9 cellular contexts compared by ENCODE assay signal in the genomic region with DNA sequence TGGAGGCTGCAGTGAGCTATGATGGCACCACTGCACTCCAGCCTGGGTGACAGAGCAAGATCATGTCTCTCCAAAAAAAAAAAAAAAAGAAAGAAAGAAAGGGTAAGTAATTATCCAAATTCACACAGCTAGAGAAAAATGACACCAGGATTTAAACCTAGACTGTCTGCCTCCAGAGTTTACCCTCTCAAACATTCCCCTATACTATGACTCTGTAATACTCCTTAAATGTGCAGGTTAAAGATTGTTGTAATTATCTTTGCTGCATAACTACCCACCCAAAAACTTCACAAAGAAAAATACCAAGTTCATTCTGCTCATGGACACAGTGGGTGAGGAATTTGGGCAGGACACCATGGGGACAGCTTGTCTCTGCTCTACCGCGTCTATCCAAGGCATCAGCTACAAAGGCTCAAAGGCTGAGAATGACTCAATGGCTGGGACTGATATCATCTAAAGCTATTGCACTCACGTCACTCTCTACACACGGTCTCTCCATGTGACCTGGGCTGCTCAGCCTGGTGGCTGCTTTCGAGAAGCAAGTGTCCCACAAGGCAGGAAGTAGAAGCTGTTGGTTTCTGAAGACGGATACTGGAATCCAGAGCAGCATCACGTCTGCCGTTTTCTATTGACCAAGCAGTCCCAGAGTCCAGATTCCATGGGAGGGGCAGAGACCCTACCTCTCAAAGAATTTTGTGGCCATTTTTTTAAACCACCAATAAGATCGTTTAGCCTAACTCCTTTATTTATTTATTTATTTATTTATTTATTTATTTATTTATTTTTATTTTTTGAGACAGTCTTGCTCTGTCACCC.
DNase-seq lines count a peak whose midpoint lies in the region; ATAC-seq and TF ChIP-seq lines count a peak whose summit lies in the region.
"Had no signal": no experiment of that assay in that cellular context is flagged by ENCODE, and none has a peak within 500 bp of the region (broad histone marks: within the 10 kb centered on the region; RNA-seq: fewer than 3 reads in every experiment).

No MANE protein-coding gene starts in this region.

- H4K20me1 ChIP-seq in Karpas-422 (ENCODE audit: insufficient read depth, low read depth, low read length): no peaks in the 10 kb centered on the region

- TF ChIP-seq CTCF in spleen (IDR thresholded peaks at IDR 0.05 in 8 of 11, conservative IDR thresholded peaks at IDR 0.05 in 3 of 11): no peak

- H3K4me1 ChIP-seq in Karpas-422 (ENCODE audit: low read length): no peaks in the 10 kb centered on the region
- H3K4me1 ChIP-seq in spleen: no peaks in the 10 kb centered on the region

- no peak overlapping the region for H3K4me2 ChIP-seq in Karpas-422 (ENCODE audit: low read depth, low read length, poor library complexity, severe bottlenecking)

- H3K9ac ChIP-seq in Karpas-422 (ENCODE audit: low read length): no peak overlapping the region

- DNase-seq in AG20443 (ENCODE audit: low spot score) (peak; percentile 94), Karpas-422 (peak; percentile 60), erythroblast (lab: John Stamatoyannopoulos, UW) (peak; percentile 7 to 28), spleen (peak; percentile 55), epidermal melanocyte (ENCODE audit: insufficient read length, low spot score) (no peak)
- no peak for DNase-seq in stimulated activated naive CD4-positive, alpha-beta T cell (lab: John Stamatoyannopoulos, UW)
- no peak for DNase-seq in activated CD8-positive, alpha-beta memory T cell treated with anti-CD3 and anti-CD28 coated beads, Interleukin-2, amount 50 U/mL, for 4 hours

- TF ChIP-seq POLR2A in erythroblast (IDR thresholded peaks at IDR 0.05; ENCODE audit: low read length): peak; percentile 54
- no peak for TF ChIP-seq POLR2A in spleen (IDR thresholded peaks at IDR 0.05)

- 23 to 33% (median 25%) methylated on average over 9 of the region's 9 CpGs for WGBS in spleen, 5 donors

- H3K79me2 ChIP-seq in Karpas-422 (ENCODE audit: low read length): no peaks in the 10 kb centered on the region

- H3K27ac ChIP-seq in Karpas-422 (ENCODE audit: low read length): no peak overlapping the region
- no peak overlapping the region for H3K27ac ChIP-seq in spleen
- H3K27ac ChIP-seq: VCaP had no signal

- H3K9me3 ChIP-seq in Karpas-422 (ENCODE audit: low read length) (peaks cover 7% of the 10 kb centered on the region), spleen (peaks cover 0 to 18% (median 4%) of the 10 kb centered on the region in 8 donors)

- peak; percentile 97 for ATAC-seq in GM18867 (IDR thresholded peaks at IDR 0.05; ENCODE audit: unreplicated experiment)

- H3K36me3 ChIP-seq in Karpas-422 (ENCODE audit: insufficient read depth, low read length): no peaks in the 10 kb centered on the region
- H3K36me3 ChIP-seq in spleen: no peaks in the 10 kb centered on the region

- H3K4me3 ChIP-seq in Karpas-422 (ENCODE audit: low read length) (no peak overlapping the region), spleen (no peak overlapping the region)

- intact Hi-C loops in spleen (cut with DNase I; ENCODE audit: low total_unique reads): no loop called here

- H3K27me3 ChIP-seq in Karpas-422 (ENCODE audit: low read length): no peaks in the 10 kb centered on the region; the same call in 1 of the 2 replicates
- peaks cover 0 to 4% (median 0%) of the 10 kb centered on the region in 7 donors for H3K27me3 ChIP-seq in spleen (replicated peaks in 1 of 7)

- H2AFZ ChIP-seq in Karpas-422 (ENCODE audit: low read length): no peak overlapping the region

- no peaks in the 10 kb centered on the region for H3K9me2 ChIP-seq in Karpas-422 (replicated peaks; ENCODE audit: insufficient read depth, low read length)

Comparison
In these comparisons a context has a peak if more than half of its experiments do, and no peak if none do; other contexts are left out.
1. DNase-seq: peak in AG20443 (single experiment), Karpas-422 (single experiment), erythroblast (2 of 2) and spleen (single experiment); none in stimulated activated naive CD4-positive, alpha-beta T cell (0 of 6), epidermal melanocyte (single experiment) and activated CD8-positive, alpha-beta memory T cell treated with anti-CD3 and anti-CD28 coated beads, Interleukin-2, amount 50 U/mL, for 4 hours (single experiment).